In the genomic region with DNA sequence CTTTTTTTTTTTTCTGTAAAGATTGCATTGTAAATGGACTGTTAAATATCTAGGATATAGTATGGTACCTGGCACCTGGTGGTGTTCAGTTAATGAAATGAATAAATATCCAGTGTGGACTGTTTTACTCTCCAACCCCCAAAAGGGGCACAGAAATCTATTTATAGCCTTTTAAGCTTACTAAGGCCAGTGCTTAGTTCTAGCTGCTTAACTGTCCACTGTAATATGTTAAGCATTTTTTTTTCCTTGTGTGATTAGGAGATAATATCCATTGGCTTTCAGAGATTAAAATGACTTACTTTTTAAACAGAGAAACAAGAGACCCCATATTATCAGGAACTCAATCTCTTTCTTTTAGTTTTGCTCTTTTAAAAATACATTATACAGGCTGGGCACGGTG, we compare ENCODE assay signal across 14 cellular contexts.
DNase-seq lines count a peak whose midpoint lies in the region; ATAC-seq, FAIRE-seq and TF ChIP-seq lines count a peak whose summit lies in the region.
"Had no signal": no experiment of that assay in that cellular context is flagged by ENCODE, and none has a peak within 500 bp of the region (broad histone marks: within the 10 kb centered on the region; RNA-seq: fewer than 3 reads in every experiment).

No MANE protein-coding gene starts in this region.

- H3K4me1 Mint-ChIP-seq in GM23338: peaks cover 14% of the 10 kb centered on the region; the same call in 2 of the 3 replicates
- H3K4me1 Mint-ChIP-seq: CD8-positive, alpha-beta memory T cell had no signal

- peaks cover 91% of the 10 kb centered on the region for H3K36me3 Mint-ChIP-seq in GM23338 (ENCODE audit: low read depth)

- no peak for FAIRE-seq in GM12891 (lab: Jason Lieb, UNC)
- FAIRE-seq: A549, GM12878 had no signal

- H3K27me3 ChIP-seq in GM23338 (ENCODE audit: insufficient read depth): no peaks in the 10 kb centered on the region
- no peaks in the 10 kb centered on the region for H3K27me3 ChIP-seq in prostate gland (replicated peaks; ENCODE audit: insufficient read depth)
- H3K27me3 ChIP-seq: BLaER1 had no signal

- H3K27ac Mint-ChIP-seq in GM23338: no peak overlapping the region
- H3K27ac Mint-ChIP-seq: CD8-positive, alpha-beta memory T cell had no signal

- no peak overlapping the region for H3K4me2 ChIP-seq in GM23338
- H3K4me2 ChIP-seq: A549, BLaER1 had no signal

- H3K27ac ChIP-seq in GM23338 (ENCODE audit: low read depth): peak overlapping the region; percentile 52
- H3K27ac ChIP-seq in SK-N-MC: peak overlapping the region; percentile 86
- H3K27ac ChIP-seq in prostate gland: peak overlapping the region; percentile 35 to 87
- H3K27ac ChIP-seq: BLaER1, GM23248 had no signal

- H4K20me1 ChIP-seq in GM23338 (replicated peaks; ENCODE audit: insufficient read depth): peaks cover 29% of the 10 kb centered on the region; the same call in 1 of the 2 replicates
- H4K20me1 ChIP-seq: BLaER1 had no signal

- H3K4me3 ChIP-seq in GM23338: no peak overlapping the region
- H3K4me3 ChIP-seq in SK-N-MC: no peak overlapping the region
- no peak overlapping the region for H3K4me3 ChIP-seq in prostate gland
- H3K4me3 ChIP-seq: A549, BLaER1, GM12878, GM23248 had no signal

- H3K9me3 Mint-ChIP-seq in GM23338: no peaks in the 10 kb centered on the region
- H3K9me3 Mint-ChIP-seq: CD8-positive, alpha-beta memory T cell; IgD-negative memory B cell had no signal

- H3K36me3 ChIP-seq in GM23338 (ENCODE audit: insufficient read depth) (peaks cover 68% of the 10 kb centered on the region), SK-N-MC (ENCODE audit: insufficient read depth, low read length) (peaks cover 55% of the 10 kb centered on the region), prostate gland (no peaks in the 10 kb centered on the region)
- H3K36me3 ChIP-seq: BLaER1 had no signal

- peaks cover 68% of the 10 kb centered on the region for H3K79me2 ChIP-seq in GM23338 (replicated peaks; ENCODE audit: insufficient read depth)

- TF ChIP-seq POLR2A in prostate gland (IDR thresholded peaks at IDR 0.05) (no peak), GM12891 (IDR thresholded peaks at IDR 0.05; ENCODE audit: low read depth, low read length) (no peak)

- H3K27me3 Mint-ChIP-seq in GM23338 (ENCODE audit: insufficient read depth, low read depth, poor library complexity): peaks cover 26% of the 10 kb centered on the region

- H2AFZ ChIP-seq in GM23338: no peak overlapping the region
- H2AFZ ChIP-seq: GM23248 had no signal

- H3K4me1 ChIP-seq in GM23338 (ENCODE audit: insufficient read depth) (peaks cover 8% of the 10 kb centered on the region), prostate gland (replicated peaks) (peaks cover 4% of the 10 kb centered on the region)
- H3K4me1 ChIP-seq: BLaER1 had no signal

- 63% methylated on average over 1 of the region's 1 CpG for WGBS in prostate gland

- DNase-seq in GM23338 (ENCODE audit: low spot score): no peak
- no peak for DNase-seq in SK-N-MC (ENCODE audit: low read depth, low spot score)
- no peak for DNase-seq in prostate gland (ENCODE audit: low spot score)
- no peak for DNase-seq in NCI-H1092 treated with DMSO at 0.1 percent for 48 hours (lab: John Stamatoyannopoulos, UW)
- DNase-seq in GM12891 (ENCODE audit: insufficient read length, low spot score): no peak
- DNase-seq: Caco-2; CD8-positive, alpha-beta memory T cell; GM23248; H7 had no signal

- no peaks in the 10 kb centered on the region for H3K9me3 ChIP-seq in SK-N-MC (ENCODE audit: low read depth, low read length)
- no peaks in the 10 kb centered on the region for H3K9me3 ChIP-seq in prostate gland
- H3K9me3 ChIP-seq: A549, BLaER1, Caco-2 had no signal

- TF ChIP-seq CTCF in GM23338 (conservative IDR thresholded peaks at IDR 0.05; ENCODE audit: low read depth in 2 of 2) (no peak), prostate gland (IDR thresholded peaks at IDR 0.05) (no peak)

- no peak overlapping the region for H3K4me3 Mint-ChIP-seq in GM23338
- H3K4me3 Mint-ChIP-seq: CD8-positive, alpha-beta memory T cell; IgD-negative memory B cell had no signal

- H3K9ac ChIP-seq in SK-N-MC (ENCODE audit: insufficient read length): no peak overlapping the region
- H3K9ac ChIP-seq: BLaER1, GM23248 had no signal

- intact Hi-C loops in prostate gland (cut with DNase I): no loop called here

- ATAC-seq in GM23338: no peak
- no peak for ATAC-seq in HG02642 (IDR thresholded peaks at IDR 0.05; ENCODE audit: poor library complexity, unreplicated experiment)
- ATAC-seq: A549, GM12878 had no signal

- peaks cover 22% of the 10 kb centered on the region for H3F3A ChIP-seq in GM23338 (replicated peaks; ENCODE audit: low read depth)

- H3K9me2 ChIP-seq in GM23338 (ENCODE audit: insufficient read depth): no peaks in the 10 kb centered on the region

TF ChIP-seq in GM23338, 12 proteins besides CTCF, POLR2A, EP300 and RAD21 (continues in another document):
- TF ChIP-seq ZNF114 (CRISPR knock-in tag; IDR thresholded peaks at IDR 0.05) (no peak), ZNF331 (CRISPR knock-in tag; IDR thresholded peaks at IDR 0.05; ENCODE audit: low read depth) (no peak), CREB1 (CRISPR knock-in tag; IDR thresholded peaks at IDR 0.05; ENCODE audit: low read depth) (no peak), JUNB (IDR thresholded peaks at IDR 0.05; ENCODE audit: unreplicated experiment) (no peak), NANOG (IDR thresholded peaks at IDR 0.05; ENCODE audit: borderline replicate concordance) (no peak), EZH2 (IDR thresholded peaks at IDR 0.05; ENCODE audit: low read depth, unreplicated experiment) (no peak), POLR2AphosphoS5 (IDR thresholded peaks at IDR 0.05; ENCODE audit: low read depth) (no peak)
- TF ChIP-seq, protein P1, sequence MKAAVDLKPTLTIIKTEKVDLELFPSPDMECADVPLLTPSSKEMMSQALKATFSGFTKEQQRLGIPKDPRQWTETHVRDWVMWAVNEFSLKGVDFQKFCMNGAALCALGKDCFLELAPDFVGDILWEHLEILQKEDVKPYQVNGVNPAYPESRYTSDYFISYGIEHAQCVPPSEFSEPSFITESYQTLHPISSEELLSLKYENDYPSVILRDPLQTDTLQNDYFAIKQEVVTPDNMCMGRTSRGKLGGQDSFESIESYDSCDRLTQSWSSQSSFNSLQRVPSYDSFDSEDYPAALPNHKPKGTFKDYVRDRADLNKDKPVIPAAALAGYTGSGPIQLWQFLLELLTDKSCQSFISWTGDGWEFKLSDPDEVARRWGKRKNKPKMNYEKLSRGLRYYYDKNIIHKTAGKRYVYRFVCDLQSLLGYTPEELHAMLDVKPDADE (IDR thresholded peaks at IDR 0.05): no peak

TF ChIP-seq in GM12891, 5 proteins besides CTCF, POLR2A, EP300 and RAD21:
- TF ChIP-seq POLR2AphosphoS5 (IDR thresholded peaks at IDR 0.05; ENCODE audit: low read depth, low read length) (no peak), PAX5 (IDR thresholded peaks at IDR 0.05; ENCODE audit: insufficient read depth, low read length, severe bottlenecking) (no peak), TAF1 (IDR thresholded peaks at IDR 0.05; ENCODE audit: low read depth, low read length) (no peak), SPI1 (IDR thresholded peaks at IDR 0.05; ENCODE audit: low read depth, low read length) (no peak), POU2F2 (IDR thresholded peaks at IDR 0.05; ENCODE audit: low read depth, low read length) (no peak)
